ENCODE assay signal across 13 cellular contexts in genomic region chr15:88902846-88903245, GRCh38.
"Had no signal": no experiment of that assay in that cellular context is flagged by ENCODE, and none has a peak within 500 bp of the region (broad histone marks: within the 10 kb centered on the region; RNA-seq: fewer than 3 reads in every experiment).

No MANE protein-coding gene starts in this region.

- H3K9me3 Mint-ChIP-seq: activated naive CD4-positive, alpha-beta T cell treated with anti-CD3 and anti-CD28 coated beads for 36 hours; activated T-helper 1 cell treated with anti-CD3 and anti-CD28 coated beads, Interleukin-12 subunit alpha, Interleukin-12 subunit beta, Interleukin-2, Interleukin-4 antibody, amounts not matched to agents 30 ng/mL and 10 ng/mL and 1 ng/mL, durations not matched to agents 14 hours and 24 hours and 36 hours; WTC11 had no signal

- H2AFZ ChIP-seq: hepatocyte had no signal

- H3K4me2 ChIP-seq: hepatocyte had no signal

- H3K4me3 ChIP-seq: hepatocyte, upper lobe of left lung had no signal

- DNase-seq: activated CD4-positive, alpha-beta T cell treated with anti-CD3 and anti-CD28 coated beads for 4 hours; activated CD8-positive, alpha-beta memory T cell treated with anti-CD3 and anti-CD28 coated beads, Interleukin-2, amount 50 U/mL, for 48 hours; activated CD8-positive, alpha-beta T cell treated with anti-CD3 and anti-CD28 coated beads, Interleukin-2, amount 10 ng/mL, durations not matched to agents 7 days and 5 days; activated naive CD4-positive, alpha-beta T cell treated with anti-CD3 and anti-CD28 coated beads for 36 hours; midbrain; stimulated activated CD4-positive, alpha-beta T cell treated with anti-CD3 and anti-CD28 coated beads, Interleukin-15, amount 100 ng/mL, for 24 hours; stimulated activated CD4-positive, alpha-beta T cell treated with anti-CD3 and anti-CD28 coated beads, Interleukin-4, amount 100 ng/mL, for 1 hour; stimulated activated naive CD4-positive, alpha-beta T cell treated with Interleukin-2 at 50 U/mL for 16 hours; substantia nigra; upper lobe of left lung had no signal

- H3K4me3 Mint-ChIP-seq: activated CD8-positive, alpha-beta T cell treated with anti-CD3 and anti-CD28 coated beads, Interleukin-2, amount 10 ng/mL, durations not matched to agents 7 days and 5 days; activated naive CD4-positive, alpha-beta T cell treated with anti-CD3 and anti-CD28 coated beads for 36 hours; activated T-helper 1 cell treated with anti-CD3 and anti-CD28 coated beads, Interleukin-12 subunit alpha, Interleukin-12 subunit beta, Interleukin-2, Interleukin-4 antibody, amounts not matched to agents 30 ng/mL and 10 ng/mL and 1 ng/mL, durations not matched to agents 14 hours and 24 hours and 36 hours; WTC11 had no signal

- H3K9me3 ChIP-seq: upper lobe of left lung had no signal

- H3K27me3 ChIP-seq: hepatocyte, upper lobe of left lung had no signal

- H3K27ac Mint-ChIP-seq: activated CD8-positive, alpha-beta T cell treated with anti-CD3 and anti-CD28 coated beads, Interleukin-2, amount 10 ng/mL, durations not matched to agents 7 days and 5 days; activated naive CD4-positive, alpha-beta T cell treated with anti-CD3 and anti-CD28 coated beads for 36 hours; activated T-helper 1 cell treated with anti-CD3 and anti-CD28 coated beads, Interleukin-12 subunit alpha, Interleukin-12 subunit beta, Interleukin-2, Interleukin-4 antibody, amounts not matched to agents 30 ng/mL and 10 ng/mL and 1 ng/mL, durations not matched to agents 14 hours and 24 hours and 36 hours had no signal

- H3K27ac ChIP-seq: hepatocyte, upper lobe of left lung had no signal
